ENCODE assay signal across 9 cellular contexts in the genomic region with DNA sequence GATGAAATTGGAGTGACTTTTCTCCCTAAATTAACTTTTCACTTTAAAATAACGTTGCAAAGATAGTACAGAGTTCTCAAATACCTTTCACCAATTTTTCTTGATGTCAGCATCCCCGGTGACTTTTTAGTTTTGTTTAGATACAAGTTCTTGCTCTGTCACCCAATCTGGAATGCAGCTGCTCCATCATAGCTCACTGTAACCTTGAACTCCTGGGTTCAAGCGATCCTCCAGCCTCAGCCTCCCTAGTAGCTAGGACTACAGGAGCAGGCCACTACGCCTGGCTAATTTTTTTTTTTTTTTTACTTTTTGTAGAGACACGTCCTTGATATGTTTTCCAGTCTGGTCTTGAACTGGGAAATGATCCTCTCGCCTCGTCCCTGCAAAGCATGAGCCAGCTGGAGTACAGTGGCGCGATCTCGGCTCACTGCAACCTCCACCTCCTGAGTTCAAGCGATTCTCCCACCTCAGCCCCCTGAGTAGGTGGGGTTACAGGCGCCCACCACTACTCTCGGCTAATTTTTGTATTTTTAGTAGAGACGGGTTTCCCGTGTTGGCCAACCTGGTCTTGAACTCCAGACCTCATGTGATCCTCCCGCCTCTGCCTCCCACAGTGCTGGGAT. TPM values are rescaled to one million over a fixed set of nuclear protein-coding genes. Genes with fewer than 3 reads are reported as not detected.
DNase-seq lines count a peak whose midpoint lies in the region; ATAC-seq and TF ChIP-seq lines count a peak whose summit lies in the region.
"Had no signal": no experiment of that assay in that cellular context is flagged by ENCODE, and none has a peak within 500 bp of the region (broad histone marks: within the 10 kb centered on the region; RNA-seq: fewer than 3 reads in every experiment).

No MANE protein-coding gene starts in this region.

- H3K27me3 Mint-ChIP-seq in natural killer cell (ENCODE audit: low read depth in 2 of 2), result no peaks in the 10 kb centered on the region

- no peaks in the 10 kb centered on the region; the same call in 1 of the 2 replicates for H3K9me3 ChIP-seq in DOHH2 (ENCODE audit: control insufficient read depth, insufficient read depth, low read length)

- peaks cover 45 to 47% of the 10 kb centered on the region in 2 donors for H3K4me1 Mint-ChIP-seq in natural killer cell

- H3K9me2 ChIP-seq in DOHH2 (replicated peaks; ENCODE audit: control insufficient read depth, low read length), result no peaks in the 10 kb centered on the region

- H3K36me3 ChIP-seq in DOHH2 (ENCODE audit: control insufficient read depth, low read length), result peaks cover 42% of the 10 kb centered on the region

- TF ChIP-seq CTCF in DOHH2 (IDR thresholded peaks at IDR 0.05; ENCODE audit: low read depth, low read length, poor library complexity, severe bottlenecking), result no peak
- TF ChIP-seq CTCF in coronary artery (IDR thresholded peaks at IDR 0.05), result no peak
- TF ChIP-seq CTCF in natural killer cell (IDR thresholded peaks at IDR 0.05), result no peak

- intact Hi-C loops in natural killer cell (cut with micrococcal nuclease), result loop anchor here (1.0 kb wide), 1 partner anchor 83 kb away; the partner anchor contains the start of gene ARL13B

- H3K36me3 Mint-ChIP-seq in natural killer cell, result peaks cover 9% of the 10 kb centered on the region

- H4K20me1 ChIP-seq in DOHH2 (ENCODE audit: control insufficient read depth, insufficient read depth, low read depth, low read length), result no peaks in the 10 kb centered on the region

- H3K4me3 ChIP-seq in DOHH2 (ENCODE audit: low read length) (peak overlapping the region; percentile 79), coronary artery (peak overlapping the region; percentile 78)

- no peaks in the 10 kb centered on the region for H3F3A ChIP-seq in DOHH2 (ENCODE audit: control insufficient read depth, insufficient read depth)

- H3K27ac Mint-ChIP-seq in natural killer cell, result peak overlapping the region; percentile 99

- no peaks in the 10 kb centered on the region for H3K9me3 Mint-ChIP-seq in natural killer cell

- peak overlapping the region; percentile 98 for H3K4me3 Mint-ChIP-seq in natural killer cell

- H3K4me1 ChIP-seq in DOHH2 (ENCODE audit: control insufficient read depth, low read length), result peaks cover 32% of the 10 kb centered on the region

- DNase-seq in NCI-H69 (lab: John Stamatoyannopoulos, UW) (peak; percentile 8), coronary artery (ENCODE audit: low spot score) (no peak), natural killer cell (no peak), pons (ENCODE audit: low spot score) (no peak), left lobe of liver (ENCODE audit: low spot score) (no peak), activated gamma-delta T cell treated with Interleukin-2 at 50 U/mL for 16 hours (no peak)
- DNase-seq in stimulated activated CD4-positive, alpha-beta T cell treated with anti-CD3 and anti-CD28 coated beads, Interleukin-2, amount 100 ng/mL, for 24 hours, result no peak

- H3K79me2 ChIP-seq in DOHH2 (ENCODE audit: control insufficient read depth, low read length), result peaks cover 58% of the 10 kb centered on the region

- H3K4me2 ChIP-seq in DOHH2 (ENCODE audit: low read length), result peak overlapping the region; percentile 68

- ATAC-seq in natural killer cell (no peak), left lobe of liver (no peak)

- H3K27me3 ChIP-seq in DOHH2 (ENCODE audit: control insufficient read depth, low read length), result no peaks in the 10 kb centered on the region

- H3K27ac ChIP-seq in DOHH2 (ENCODE audit: low read depth, low read length) (peak overlapping the region; percentile 80), coronary artery (peak overlapping the region; percentile 93 to 96)

RNA-seq across cellular contexts. Expression of gene NSUN3, which starts 0.7 kb away (rescaled TPM):
- total RNA-seq in natural killer cell, result 10 to 100 TPM; 24.0 to 32.4 (median 28.6) TPM
- total RNA-seq in left lobe of liver, result 4.8 TPM

RNA-seq across cellular contexts. Expression of gene DHFR2, which starts 0.9 kb away (rescaled TPM):
- total RNA-seq in natural killer cell (1 to 10 TPM; 2.5 to 5.0 (median 3.9) TPM), left lobe of liver (4.1 TPM)

RNA-seq across cellular contexts. Expression of gene STX19, which starts 35.2 kb away (rescaled TPM):
- total RNA-seq in natural killer cell, result not detected
- total RNA-seq in left lobe of liver, result not detected
- total RNA-seq: T-helper 2 cell treated with Interferon-gamma antibody and Interleukin-4, amounts not matched to agents 100 ng/mL and 5 ng/mL, for 36 hours had no signal
